Comparison of ENCODE assay signal across 1 cellular context in genomic region chr2:63874204-63875134, GRCh38.
TF ChIP-seq lines count a peak whose summit lies in the region.

No MANE protein-coding gene starts in this region.

TF ChIP-seq in HepG2, 621 proteins besides CTCF, POLR2A, EP300 and RAD21:
- TF ChIP-seq ZSCAN25 (CRISPR knock-in tag; IDR thresholded peaks at IDR 0.05) (no peak), ZNF296 (CRISPR knock-in tag; conservative IDR thresholded peaks at IDR 0.05) (no peak), ZNF557 (CRISPR knock-in tag; IDR thresholded peaks at IDR 0.05) (no peak), PTBP1 (IDR thresholded peaks at IDR 0.05; ENCODE audit: low read depth, low read length, poor library complexity, severe bottlenecking) (no peak), LBX2 (CRISPR knock-in tag; IDR thresholded peaks at IDR 0.05; ENCODE audit: borderline replicate concordance) (no peak), MAFF (IDR thresholded peaks at IDR 0.05; ENCODE audit: low read depth, low read length) (no peak), CCAR2 (optimal IDR thresholded peaks at IDR 0.05; ENCODE audit: low read depth, low read length) (no peak), ZFP36L2 (CRISPR knock-in tag; IDR thresholded peaks at IDR 0.05) (no peak), RBM22 (optimal IDR thresholded peaks at IDR 0.05; ENCODE audit: low read length) (peak; percentile 53), SRY (CRISPR knock-in tag; IDR thresholded peaks at IDR 0.05) (no peak), KAT7 (CRISPR knock-in tag; IDR thresholded peaks at IDR 0.05; ENCODE audit: borderline replicate concordance) (no peak), SCMH1 (CRISPR knock-in tag; IDR thresholded peaks at IDR 0.05; ENCODE audit: borderline replicate concordance) (no peak), ZNF644 (CRISPR knock-in tag; IDR thresholded peaks at IDR 0.05; ENCODE audit: low read depth) (no peak), ZNF891 (CRISPR knock-in tag; IDR thresholded peaks at IDR 0.05) (no peak), ZNF138 (CRISPR knock-in tag; IDR thresholded peaks at IDR 0.05; ENCODE audit: low read depth) (no peak), ZNF546 (CRISPR knock-in tag; conservative IDR thresholded peaks at IDR 0.05) (no peak), ATF7 (IDR thresholded peaks at IDR 0.05) (peak; percentile 71), ATF7 (CRISPR knock-in tag; IDR thresholded peaks at IDR 0.05) (no peak), SYNCRIP (IDR thresholded peaks at IDR 0.05; ENCODE audit: insufficient read depth, low read depth, low read length) (no peak), TRAFD1 (CRISPR knock-in tag; IDR thresholded peaks at IDR 0.05; ENCODE audit: borderline replicate concordance) (no peak), ZNF367 (CRISPR knock-in tag; IDR thresholded peaks at IDR 0.05; ENCODE audit: borderline replicate concordance) (no peak), NBN (conservative IDR thresholded peaks at IDR 0.05) (no peak), CEBPB (IDR thresholded peaks at IDR 0.05; ENCODE audit: borderline replicate concordance, low read depth, low read length) (peak; percentile 43; the same call in 1 of the 2 replicates), TOE1 (CRISPR knock-in tag; IDR thresholded peaks at IDR 0.05) (no peak), ZNF660 (CRISPR knock-in tag; IDR thresholded peaks at IDR 0.05; ENCODE audit: borderline replicate concordance, low read depth) (no peak), KLF15 (CRISPR knock-in tag; IDR thresholded peaks at IDR 0.05; ENCODE audit: borderline replicate concordance) (no peak), ATF4 (CRISPR knock-in tag; IDR thresholded peaks at IDR 0.05) (peak in 1 of 2 experiments; percentile 34; a peak in 1 of 4 replicates), PITX1 (CRISPR knock-in tag; IDR thresholded peaks at IDR 0.05) (no peak), ZSCAN22 (CRISPR knock-in tag; IDR thresholded peaks at IDR 0.05) (no peak), ZXDC (CRISPR knock-in tag; IDR thresholded peaks at IDR 0.05) (no peak), THRA (CRISPR knock-in tag; IDR thresholded peaks at IDR 0.05; ENCODE audit: borderline replicate concordance) (no peak), PRDM10 (CRISPR knock-in tag; IDR thresholded peaks at IDR 0.05; ENCODE audit: low read depth) (no peak), EEA1 (CRISPR knock-in tag; IDR thresholded peaks at IDR 0.05; ENCODE audit: borderline replicate concordance) (no peak), AHR (CRISPR knock-in tag; IDR thresholded peaks at IDR 0.05) (no peak), ZNF766 (CRISPR knock-in tag; IDR thresholded peaks at IDR 0.05; ENCODE audit: borderline replicate concordance) (peak; percentile 64; the same call in 1 of the 2 replicates), E2F2 (CRISPR knock-in tag; IDR thresholded peaks at IDR 0.05; ENCODE audit: borderline replicate concordance) (no peak), NFE2 (CRISPR knock-in tag; IDR thresholded peaks at IDR 0.05) (no peak), TBX3 (IDR thresholded peaks at IDR 0.05; ENCODE audit: borderline replicate concordance) (no peak), ZNF20 (CRISPR knock-in tag; IDR thresholded peaks at IDR 0.05) (no peak), ZNF431 (CRISPR knock-in tag; IDR thresholded peaks at IDR 0.05; ENCODE audit: borderline replicate concordance, low read depth) (no peak), MTA3 (CRISPR knock-in tag; IDR thresholded peaks at IDR 0.05) (no peak), NFRKB (IDR thresholded peaks at IDR 0.05) (no peak), ZNF781 (CRISPR knock-in tag; IDR thresholded peaks at IDR 0.05; ENCODE audit: borderline replicate concordance, not compliant biosample characterization) (no peak)
